Comparison of ENCODE assay signal across 10 cellular contexts in genomic region chr4:145640236-145640635, GRCh38. TPM values are rescaled to one million over a fixed set of nuclear protein-coding genes. Genes with fewer than 3 reads are reported as not detected.
"Had no signal": no experiment of that assay in that cellular context is flagged by ENCODE, and none has a peak within 500 bp of the region (broad histone marks: within the 10 kb centered on the region; RNA-seq: fewer than 3 reads in every experiment).

No MANE protein-coding gene starts in this region.

RNA-seq across cellular contexts. Expression of gene C4orf51, which starts 39.7 kb away (rescaled TPM):
- total RNA-seq: activated CD4-positive, alpha-beta memory T cell treated with anti-CD3 and anti-CD28 coated beads, Interleukin-2, amount 10 ng/mL, durations not matched to agents 7 days and 5 days; activated CD4-positive, alpha-beta T cell treated with anti-CD3 and anti-CD28 coated beads for 36 hours; dermis blood vessel endothelial cell; epithelial cell of proximal tubule; lower lobe of right lung; mononuclear cell; naive thymus-derived CD8-positive, alpha-beta T cell; posterior vena cava; spleen; subcutaneous adipose tissue had no signal
